Comparison of ENCODE assay signal across 9 cellular contexts in the genomic region with DNA sequence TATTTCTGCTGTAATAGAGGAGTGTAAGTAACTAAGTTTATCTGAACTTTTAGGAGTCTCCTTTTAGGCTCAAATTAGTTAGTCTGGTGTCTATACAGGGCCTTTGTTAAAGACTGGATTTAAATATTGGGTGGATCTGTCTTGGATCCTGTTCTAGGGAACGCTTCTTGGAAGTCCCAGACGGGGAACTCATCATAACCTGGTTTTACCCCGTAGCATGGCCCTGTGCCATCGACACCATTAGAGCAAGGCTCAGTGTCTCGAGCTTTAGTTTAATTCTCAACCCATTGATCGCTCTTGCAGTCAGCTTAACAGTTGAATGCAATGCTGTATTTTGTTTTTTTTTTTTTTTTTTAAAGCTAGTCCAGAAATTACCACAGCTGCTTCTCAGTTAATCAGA.
DNase-seq lines count a peak whose midpoint lies in the region; ATAC-seq and TF ChIP-seq lines count a peak whose summit lies in the region.
"Had no signal": no experiment of that assay in that cellular context is flagged by ENCODE, and none has a peak within 500 bp of the region (broad histone marks: within the 10 kb centered on the region; RNA-seq: fewer than 3 reads in every experiment).

No MANE protein-coding gene starts in this region.

- H3K36me3 ChIP-seq in DND-41 (ENCODE audit: insufficient read depth, low read length) (no peaks in the 10 kb centered on the region), endodermal cell (ENCODE audit: control insufficient read depth, insufficient read depth, low read length) (no peaks in the 10 kb centered on the region)
- H3K36me3 ChIP-seq: prostate gland had no signal

- H3K27ac ChIP-seq in DND-41 (ENCODE audit: low read length) (no peak overlapping the region), endodermal cell (ENCODE audit: low read depth, low read length) (no peak overlapping the region)

- no peak overlapping the region for H2AFZ ChIP-seq in DND-41 (ENCODE audit: low read depth, low read length)

- 93 to 100% methylated on average over 3 to 6 of the region's 6 CpGs for WGBS in endodermal cell (ENCODE audit: insufficient coverage in 1 of 2, insufficient read length in 1 of 2), 2 experiments

- H4K20me1 ChIP-seq in DND-41 (ENCODE audit: insufficient read depth, low read length), result no peaks in the 10 kb centered on the region

- H3K4me1 ChIP-seq in DND-41 (ENCODE audit: insufficient read depth, low read length), result peaks cover 30% of the 10 kb centered on the region
- peaks cover 4% of the 10 kb centered on the region for H3K4me1 ChIP-seq in endodermal cell (ENCODE audit: control insufficient read depth, insufficient read depth, low read length)

- H3K27ac Mint-ChIP-seq in endodermal cell (peak overlapping the region; percentile 82), progenitor cell of endocrine pancreas (peak overlapping the region; percentile 92)

- DNase-seq in DND-41 (no peak), NCI-H82 treated with DMSO at 0.1 percent for 48 hours (lab: John Stamatoyannopoulos, UW; ENCODE audit: unreplicated experiment) (peak; percentile 96), endodermal cell (no peak), progenitor cell of endocrine pancreas (ENCODE audit: low spot score, unreplicated experiment) (no peak), inferior parietal cortex (ENCODE audit: extremely low spot score) (no peak), 8988T (no peak)
- DNase-seq: NCI-H226 had no signal

- H3K27me3 ChIP-seq in DND-41 (ENCODE audit: insufficient read depth, low read length, poor library complexity), result no peaks in the 10 kb centered on the region
- H3K27me3 ChIP-seq in endodermal cell (ENCODE audit: control insufficient read depth, insufficient read depth, low read length, poor library complexity, severe bottlenecking), result no peaks in the 10 kb centered on the region

- no peaks in the 10 kb centered on the region for H3K9me3 ChIP-seq in DND-41 (ENCODE audit: insufficient read depth, low read length, severe bottlenecking)
- peaks cover 8% of the 10 kb centered on the region for H3K9me3 ChIP-seq in endodermal cell (ENCODE audit: control insufficient read depth, low read length)
- H3K9me3 ChIP-seq: prostate gland had no signal

- H3K36me3 Mint-ChIP-seq in endodermal cell (ENCODE audit: low read depth), result peaks cover 3% of the 10 kb centered on the region
- H3K36me3 Mint-ChIP-seq in progenitor cell of endocrine pancreas (ENCODE audit: insufficient read depth), result peaks cover 14% of the 10 kb centered on the region

- H3K4me3 Mint-ChIP-seq in endodermal cell, result no peak overlapping the region
- no peak overlapping the region for H3K4me3 Mint-ChIP-seq in progenitor cell of endocrine pancreas (ENCODE audit: low read depth)

- no peak overlapping the region for H3K9ac ChIP-seq in DND-41 (ENCODE audit: low read depth, low read length)
- no peak overlapping the region for H3K9ac ChIP-seq in endodermal cell (ENCODE audit: extremely low read depth, low read length, poor library complexity, severe bottlenecking)

- no peaks in the 10 kb centered on the region for H3K79me2 ChIP-seq in DND-41 (ENCODE audit: insufficient read depth, low read length)

- ATAC-seq in DND-41 (ENCODE audit: insufficient read depth, low read depth) (no peak), GM19035 (IDR thresholded peaks at IDR 0.05; ENCODE audit: unreplicated experiment) (no peak)

- TF ChIP-seq CTCF in DND-41 (IDR thresholded peaks at IDR 0.05; ENCODE audit: borderline replicate concordance, extremely low read depth, low read length, poor library complexity, severe bottlenecking), result no peak
- no peak for TF ChIP-seq CTCF in endodermal cell (conservative IDR thresholded peaks at IDR 0.05)
- no peak for TF ChIP-seq CTCF in progenitor cell of endocrine pancreas (IDR thresholded peaks at IDR 0.05; ENCODE audit: unreplicated experiment)

- H3K4me3 ChIP-seq in DND-41 (ENCODE audit: low read depth in 1 of 2, low read length in 2 of 2), result no peak overlapping the region
- H3K4me3 ChIP-seq in endodermal cell (ENCODE audit: low read length), result no peak overlapping the region
- H3K4me3 ChIP-seq: prostate gland had no signal

- 0 out of 2 replicates have a peak overlapping the region, but pooled peaks have one; percentile 7 for H3K4me2 ChIP-seq in DND-41 (ENCODE audit: insufficient read depth, low read length)

- peaks cover 4% of the 10 kb centered on the region for H3K9me3 Mint-ChIP-seq in endodermal cell
- peaks cover 20% of the 10 kb centered on the region for H3K9me3 Mint-ChIP-seq in progenitor cell of endocrine pancreas (ENCODE audit: low read depth)

- H3K4me1 Mint-ChIP-seq in endodermal cell (peaks cover 40% of the 10 kb centered on the region), progenitor cell of endocrine pancreas (ENCODE audit: low read depth) (peaks cover 50% of the 10 kb centered on the region)

- H3K27me3 Mint-ChIP-seq in endodermal cell (ENCODE audit: insufficient read depth) (no peaks in the 10 kb centered on the region), progenitor cell of endocrine pancreas (no peaks in the 10 kb centered on the region)
